In the genomic region with DNA sequence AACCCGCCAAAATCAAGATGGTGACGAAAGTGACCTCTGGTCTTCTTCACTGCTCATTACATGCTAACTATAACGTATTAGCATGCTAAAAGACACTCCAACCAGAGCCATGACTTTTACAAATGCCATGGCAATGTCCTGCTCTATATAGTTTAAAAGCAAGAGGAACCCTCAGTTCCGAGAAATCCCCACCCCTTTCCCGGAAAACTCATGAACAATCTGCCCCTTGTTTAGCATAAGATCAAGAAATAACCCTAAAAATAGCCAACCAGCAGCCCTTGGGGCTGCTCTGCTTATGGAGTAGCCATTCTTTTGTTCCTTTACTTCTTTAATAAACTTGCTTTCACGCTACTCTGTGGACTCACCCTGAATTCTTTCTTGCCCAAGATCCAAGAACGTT, we compare ENCODE assay signal across 1 cellular context.
TF ChIP-seq lines count a peak whose summit lies in the region.

No MANE protein-coding gene starts in this region.

TF ChIP-seq in SK-N-SH, 30 proteins besides CTCF, POLR2A, EP300 and RAD21 (continued from another document):
- TF ChIP-seq, protein P1, sequence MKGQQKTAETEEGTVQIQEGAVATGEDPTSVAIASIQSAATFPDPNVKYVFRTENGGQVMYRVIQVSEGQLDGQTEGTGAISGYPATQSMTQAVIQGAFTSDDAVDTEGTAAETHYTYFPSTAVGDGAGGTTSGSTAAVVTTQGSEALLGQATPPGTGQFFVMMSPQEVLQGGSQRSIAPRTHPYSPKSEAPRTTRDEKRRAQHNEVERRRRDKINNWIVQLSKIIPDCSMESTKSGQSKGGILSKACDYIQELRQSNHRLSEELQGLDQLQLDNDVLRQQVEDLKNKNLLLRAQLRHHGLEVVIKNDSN (IDR thresholded peaks at IDR 0.05; ENCODE audit: borderline replicate concordance, low read depth), result no peak
- TF ChIP-seq RCOR1 (IDR thresholded peaks at IDR 0.05; ENCODE audit: low read length), result no peak
- TF ChIP-seq, protein P2, sequence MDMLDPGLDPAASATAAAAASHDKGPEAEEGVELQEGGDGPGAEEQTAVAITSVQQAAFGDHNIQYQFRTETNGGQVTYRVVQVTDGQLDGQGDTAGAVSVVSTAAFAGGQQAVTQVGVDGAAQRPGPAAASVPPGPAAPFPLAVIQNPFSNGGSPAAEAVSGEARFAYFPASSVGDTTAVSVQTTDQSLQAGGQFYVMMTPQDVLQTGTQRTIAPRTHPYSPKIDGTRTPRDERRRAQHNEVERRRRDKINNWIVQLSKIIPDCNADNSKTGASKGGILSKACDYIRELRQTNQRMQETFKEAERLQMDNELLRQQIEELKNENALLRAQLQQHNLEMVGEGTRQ (IDR thresholded peaks at IDR 0.05; ENCODE audit: borderline replicate concordance, low read depth, low read length), result no peak
- TF ChIP-seq, protein P3, sequence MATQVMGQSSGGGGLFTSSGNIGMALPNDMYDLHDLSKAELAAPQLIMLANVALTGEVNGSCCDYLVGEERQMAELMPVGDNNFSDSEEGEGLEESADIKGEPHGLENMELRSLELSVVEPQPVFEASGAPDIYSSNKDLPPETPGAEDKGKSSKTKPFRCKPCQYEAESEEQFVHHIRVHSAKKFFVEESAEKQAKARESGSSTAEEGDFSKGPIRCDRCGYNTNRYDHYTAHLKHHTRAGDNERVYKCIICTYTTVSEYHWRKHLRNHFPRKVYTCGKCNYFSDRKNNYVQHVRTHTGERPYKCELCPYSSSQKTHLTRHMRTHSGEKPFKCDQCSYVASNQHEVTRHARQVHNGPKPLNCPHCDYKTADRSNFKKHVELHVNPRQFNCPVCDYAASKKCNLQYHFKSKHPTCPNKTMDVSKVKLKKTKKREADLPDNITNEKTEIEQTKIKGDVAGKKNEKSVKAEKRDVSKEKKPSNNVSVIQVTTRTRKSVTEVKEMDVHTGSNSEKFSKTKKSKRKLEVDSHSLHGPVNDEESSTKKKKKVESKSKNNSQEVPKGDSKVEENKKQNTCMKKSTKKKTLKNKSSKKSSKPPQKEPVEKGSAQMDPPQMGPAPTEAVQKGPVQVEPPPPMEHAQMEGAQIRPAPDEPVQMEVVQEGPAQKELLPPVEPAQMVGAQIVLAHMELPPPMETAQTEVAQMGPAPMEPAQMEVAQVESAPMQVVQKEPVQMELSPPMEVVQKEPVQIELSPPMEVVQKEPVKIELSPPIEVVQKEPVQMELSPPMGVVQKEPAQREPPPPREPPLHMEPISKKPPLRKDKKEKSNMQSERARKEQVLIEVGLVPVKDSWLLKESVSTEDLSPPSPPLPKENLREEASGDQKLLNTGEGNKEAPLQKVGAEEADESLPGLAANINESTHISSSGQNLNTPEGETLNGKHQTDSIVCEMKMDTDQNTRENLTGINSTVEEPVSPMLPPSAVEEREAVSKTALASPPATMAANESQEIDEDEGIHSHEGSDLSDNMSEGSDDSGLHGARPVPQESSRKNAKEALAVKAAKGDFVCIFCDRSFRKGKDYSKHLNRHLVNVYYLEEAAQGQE (IDR thresholded peaks at IDR 0.05; ENCODE audit: low read depth, low read length), result no peak
- no peak for TF ChIP-seq ELF1 (IDR thresholded peaks at IDR 0.05)
- no peak for TF ChIP-seq TAF1 (IDR thresholded peaks at IDR 0.05; ENCODE audit: borderline replicate concordance, low read depth, low read length)
- no peak for TF ChIP-seq FOXM1 (IDR thresholded peaks at IDR 0.05; ENCODE audit: low read depth)
- no peak for TF ChIP-seq SMC3 (IDR thresholded peaks at IDR 0.05; ENCODE audit: low read depth, low read length)
- TF ChIP-seq TEAD4 (IDR thresholded peaks at IDR 0.05; ENCODE audit: borderline replicate concordance, insufficient read depth), result no peak
- TF ChIP-seq NRF1 (IDR thresholded peaks at IDR 0.05; ENCODE audit: low read depth, low read length), result no peak
- TF ChIP-seq CHD2 (IDR thresholded peaks at IDR 0.05; ENCODE audit: low read length, partially characterized antibody), result no peak
- TF ChIP-seq TCF12 (IDR thresholded peaks at IDR 0.05), result no peak
- TF ChIP-seq NFIC (IDR thresholded peaks at IDR 0.05; ENCODE audit: borderline replicate concordance), result no peak
- TF ChIP-seq FOXJ3 (CRISPR knock-in tag; IDR thresholded peaks at IDR 0.05), result no peak
